20 cellular contexts compared by ENCODE assay signal in genomic region chr6:160084198-160084776, GRCh38. TPM values are rescaled to one million over a fixed set of nuclear protein-coding genes. Genes with fewer than 3 reads are reported as not detected.
"Had no signal": no experiment of that assay in that cellular context is flagged by ENCODE, and none has a peak within 500 bp of the region (broad histone marks: within the 10 kb centered on the region; RNA-seq: fewer than 3 reads in every experiment).

No MANE protein-coding gene starts in this region.

- H3K27me3 ChIP-seq: gastroesophageal sphincter, heart right ventricle had no signal

- H3K4me1 Mint-ChIP-seq: brain, endodermal cell, WTC11 had no signal

- H3K27ac Mint-ChIP-seq: brain, endodermal cell, type B pancreatic cell, WTC11 had no signal

- H3K4me3 Mint-ChIP-seq: brain, endodermal cell, type B pancreatic cell, WTC11 had no signal

- H3K4me2 ChIP-seq: SK-N-SH had no signal

- H3K4me1 ChIP-seq: heart right ventricle had no signal

- DNase-seq: activated effector memory CD4-positive, alpha-beta T cell treated with Interleukin-2 at 50 U/mL for 16 hours; activated T-cell treated with anti-CD3 and anti-CD28 coated beads, Interleukin-2, amount 50 U/mL, for 1 hour; cerebellar nuclear complex; dermis blood vessel endothelial cell; endodermal cell; erythroblast; heart right ventricle; left colon; midbrain; SK-N-SH; stimulated activated CD4-positive, alpha-beta T cell treated with anti-CD3 and anti-CD28 coated beads, Interleukin-4, amount 100 ng/mL, for 24 hours; stimulated activated naive CD8-positive, alpha-beta T cell treated with anti-CD3 and anti-CD28 coated beads, Interleukin-15, Interleukin-2, amounts not matched to agents 100 U/mL and 50 U/mL, for 24 hours; T-helper 1 cell had no signal

- H3K9me3 Mint-ChIP-seq: activated naive CD4-positive, alpha-beta T cell treated with anti-CD3 and anti-CD28 coated beads, Interleukin-2, amount 50 U/mL, for 72 hours; type B pancreatic cell had no signal

- ATAC-seq: gastroesophageal sphincter; heart right ventricle; stimulated activated naive CD8-positive, alpha-beta T cell treated with anti-CD3 and anti-CD28 coated beads, Interleukin-15, Interleukin-2, amounts not matched to agents 100 U/mL and 50 U/mL, for 24 hours; WTC11 had no signal

- H3K27me3 Mint-ChIP-seq: brain, type B pancreatic cell had no signal

- H3K4me3 ChIP-seq: gastroesophageal sphincter, heart right ventricle, skin epidermis had no signal

- H3K27ac ChIP-seq: gastroesophageal sphincter, heart right ventricle had no signal

- H3K9me3 ChIP-seq: gastroesophageal sphincter, heart right ventricle, SK-N-SH had no signal

RNA-seq across cellular contexts. Expression of gene SLC22A1, which starts 37.3 kb away (rescaled TPM):
- total RNA-seq: lung microvascular endothelial cell had no signal
